Comparison of ENCODE assay signal across 30 cellular contexts in genomic region chr4:156956947-156957346, GRCh38. TPM values are rescaled to one million over a fixed set of nuclear protein-coding genes. Genes with fewer than 3 reads are reported as not detected.
DNase-seq lines count a peak whose midpoint lies in the region; ATAC-seq, FAIRE-seq and TF ChIP-seq lines count a peak whose summit lies in the region.
"Had no signal": no experiment of that assay in that cellular context is flagged by ENCODE, and none has a peak within 500 bp of the region (broad histone marks: within the 10 kb centered on the region; RNA-seq: fewer than 3 reads in every experiment).

No MANE protein-coding gene starts in this region.

- H3K9ac ChIP-seq in astrocyte (ENCODE audit: low read length): no peak overlapping the region

- H3K4me3 Mint-ChIP-seq in GM23338: no peak overlapping the region
- H3K4me3 Mint-ChIP-seq in astrocyte (ENCODE audit: unreplicated experiment): no peak overlapping the region
- no peak overlapping the region for H3K4me3 Mint-ChIP-seq in nephron
- H3K4me3 Mint-ChIP-seq: activated CD8-positive, alpha-beta T cell treated with anti-CD3 and anti-CD28 coated beads for 36 hours; activated naive CD8-positive, alpha-beta T cell; stimulated activated memory B cell treated with anti-CD40 and anti-IgM and Interleukin-4, amounts not matched to agents 10 μg/mL and 1 μg/mL and 100 μg/mL, for 72 hours; T-helper 1 cell treated with Interleukin-12 subunit alpha and Interleukin-12 subunit beta and Interleukin-4 antibody, amounts not matched to agents 30 μg/mL and 1 μg/mL, for 36 hours had no signal

- H3K4me2 ChIP-seq in GM23338 (no peak overlapping the region), astrocyte (ENCODE audit: low read length) (no peak overlapping the region)

- TF ChIP-seq CTCF in GM23338 (conservative IDR thresholded peaks at IDR 0.05; ENCODE audit: low read depth in 2 of 2): no peak
- TF ChIP-seq CTCF in astrocyte (IDR thresholded peaks at IDR 0.05; ENCODE audit: insufficient read depth, low read depth, low read length): no peak
- TF ChIP-seq CTCF in nephron (IDR thresholded peaks at IDR 0.05; ENCODE audit: unreplicated experiment in 3 of 3): no peak
- no peak for TF ChIP-seq CTCF in coronary artery (IDR thresholded peaks at IDR 0.05)

- H3K27me3 ChIP-seq in GM23338 (ENCODE audit: insufficient read depth) (no peaks in the 10 kb centered on the region), astrocyte (ENCODE audit: insufficient read depth, low read length) (no peaks in the 10 kb centered on the region)
- H3K27me3 ChIP-seq: BE2C, heart right ventricle had no signal

- H2AFZ ChIP-seq in GM23338 (no peak overlapping the region), astrocyte (ENCODE audit: low read depth, low read length) (no peak overlapping the region)

- no peak overlapping the region for H3K4me3 ChIP-seq in GM23338
- no peak overlapping the region for H3K4me3 ChIP-seq in astrocyte (ENCODE audit: insufficient read depth, low read depth, low read length)
- H3K4me3 ChIP-seq in coronary artery: no peak overlapping the region
- H3K4me3 ChIP-seq: HAP-1, heart right ventricle, psoas muscle, SK-N-MC had no signal

- no peaks in the 10 kb centered on the region for H3K36me3 Mint-ChIP-seq in GM23338 (ENCODE audit: low read depth)
- H3K36me3 Mint-ChIP-seq in astrocyte (ENCODE audit: low read depth, unreplicated experiment): peaks cover 7% of the 10 kb centered on the region
- peaks cover 6% of the 10 kb centered on the region for H3K36me3 Mint-ChIP-seq in nephron (ENCODE audit: low read depth)
- H3K36me3 Mint-ChIP-seq: activated naive CD8-positive, alpha-beta T cell; stimulated activated memory B cell treated with anti-CD40 and anti-IgM and Interleukin-4, amounts not matched to agents 10 μg/mL and 1 μg/mL and 100 μg/mL, for 72 hours had no signal

- H3K27ac Mint-ChIP-seq in GM23338 (0 out of 2 replicates have a peak overlapping the region, but pooled peaks have one; percentile 1), astrocyte (ENCODE audit: unreplicated experiment) (peak overlapping the region; percentile 42), nephron (peak overlapping the region; percentile 64 to 88 (median 68))
- H3K27ac Mint-ChIP-seq: activated CD8-positive, alpha-beta T cell treated with anti-CD3 and anti-CD28 coated beads for 36 hours; activated naive CD8-positive, alpha-beta T cell; stimulated activated memory B cell treated with anti-CD40 and anti-IgM and Interleukin-4, amounts not matched to agents 10 μg/mL and 1 μg/mL and 100 μg/mL, for 72 hours; T-helper 1 cell treated with Interleukin-12 subunit alpha and Interleukin-12 subunit beta and Interleukin-4 antibody, amounts not matched to agents 30 μg/mL and 1 μg/mL, for 36 hours had no signal

- FAIRE-seq in astrocyte (lab: Jason Lieb, UNC): no peak

- no peaks in the 10 kb centered on the region for H3K9me2 ChIP-seq in GM23338 (ENCODE audit: insufficient read depth)

- no peak for ATAC-seq in GM23338
- no peak for ATAC-seq in HG02852 (IDR thresholded peaks at IDR 0.05; ENCODE audit: unreplicated experiment)
- no peak for ATAC-seq in SK-N-SH treated with all-trans-retinoic acid at 6 μM for 48 hours
- ATAC-seq: activated CD8-positive, alpha-beta T cell treated with anti-CD3 and anti-CD28 coated beads for 36 hours; heart right ventricle; psoas muscle; stimulated activated memory B cell treated with anti-CD40 and anti-IgM and Interleukin-4, amounts not matched to agents 10 μg/mL and 1 μg/mL and 100 μg/mL, for 72 hours had no signal

- H3K27ac ChIP-seq in GM23338 (ENCODE audit: low read depth): no peak overlapping the region
- H3K27ac ChIP-seq in astrocyte (ENCODE audit: low read depth, low read length): no peak overlapping the region
- peak overlapping the region in 1 of 2 donors; percentile 4 for H3K27ac ChIP-seq in coronary artery
- H3K27ac ChIP-seq: heart right ventricle, psoas muscle, SK-N-MC had no signal

- H4K20me1 ChIP-seq in GM23338 (replicated peaks; ENCODE audit: insufficient read depth): no peaks in the 10 kb centered on the region
- peaks cover 44% of the 10 kb centered on the region for H4K20me1 ChIP-seq in astrocyte (ENCODE audit: insufficient read depth, low read length)

- no peaks in the 10 kb centered on the region for H3F3A ChIP-seq in GM23338 (replicated peaks; ENCODE audit: low read depth)

- H3K27me3 Mint-ChIP-seq in GM23338 (ENCODE audit: insufficient read depth, low read depth, poor library complexity) (peaks cover 3% of the 10 kb centered on the region), astrocyte (ENCODE audit: low read depth, unreplicated experiment) (no peaks in the 10 kb centered on the region), nephron (ENCODE audit: low read depth) (no peaks in the 10 kb centered on the region)
- H3K27me3 Mint-ChIP-seq: activated CD8-positive, alpha-beta T cell treated with anti-CD3 and anti-CD28 coated beads for 36 hours; activated naive CD8-positive, alpha-beta T cell; stimulated activated memory B cell treated with anti-CD40 and anti-IgM and Interleukin-4, amounts not matched to agents 10 μg/mL and 1 μg/mL and 100 μg/mL, for 72 hours had no signal

- H3K4me1 ChIP-seq in GM23338 (ENCODE audit: insufficient read depth) (peaks cover 9% of the 10 kb centered on the region; the same call in 1 of the 2 replicates), astrocyte (ENCODE audit: insufficient read depth, low read length) (peaks cover 34% of the 10 kb centered on the region)
- H3K4me1 ChIP-seq: BE2C had no signal

- peaks cover 13% of the 10 kb centered on the region; the same call in 2 of the 3 replicates for H3K4me1 Mint-ChIP-seq in GM23338
- H3K4me1 Mint-ChIP-seq in astrocyte (ENCODE audit: low read depth, unreplicated experiment): peaks cover 81% of the 10 kb centered on the region
- H3K4me1 Mint-ChIP-seq in nephron: peaks cover 80% of the 10 kb centered on the region
- H3K4me1 Mint-ChIP-seq: stimulated activated memory B cell treated with anti-CD40 and anti-IgM and Interleukin-4, amounts not matched to agents 10 μg/mL and 1 μg/mL and 100 μg/mL, for 72 hours had no signal

- H3K9me3 Mint-ChIP-seq in GM23338 (no peaks in the 10 kb centered on the region), astrocyte (ENCODE audit: unreplicated experiment) (no peaks in the 10 kb centered on the region), nephron (peaks cover 4% of the 10 kb centered on the region)
- H3K9me3 Mint-ChIP-seq: activated CD8-positive, alpha-beta T cell treated with anti-CD3 and anti-CD28 coated beads for 36 hours; T-helper 1 cell treated with Interleukin-12 subunit alpha and Interleukin-12 subunit beta and Interleukin-4 antibody, amounts not matched to agents 30 μg/mL and 1 μg/mL, for 36 hours had no signal

- H3K79me2 ChIP-seq in GM23338 (replicated peaks; ENCODE audit: insufficient read depth): no peaks in the 10 kb centered on the region
- H3K79me2 ChIP-seq in astrocyte (ENCODE audit: insufficient read depth, low read length): peaks cover 100% of the 10 kb centered on the region

- no peaks in the 10 kb centered on the region for H3K9me3 ChIP-seq in astrocyte (ENCODE audit: insufficient read depth, low read depth, low read length)
- H3K9me3 ChIP-seq: BE2C, HAP-1, heart right ventricle, psoas muscle had no signal

- H3K36me3 ChIP-seq in GM23338 (ENCODE audit: insufficient read depth): no peaks in the 10 kb centered on the region
- H3K36me3 ChIP-seq in astrocyte (ENCODE audit: insufficient read depth, low read length): peaks cover 5% of the 10 kb centered on the region
- H3K36me3 ChIP-seq: BE2C, HAP-1, heart right ventricle had no signal

- no peak for DNase-seq in GM23338 (ENCODE audit: low spot score)
- peak; percentile 82 for DNase-seq in MV-4-11 (lab: John Stamatoyannopoulos, UW)
- DNase-seq in astrocyte (ENCODE audit: low read depth): no peak
- DNase-seq in NCI-H1930 (lab: John Stamatoyannopoulos, UW): no peak
- no peak for DNase-seq in coronary artery (ENCODE audit: low spot score)
- DNase-seq: ACHN; activated CD4-positive, alpha-beta T cell treated with anti-CD3 and anti-CD28 coated beads for 1 hour; activated CD8-positive, alpha-beta T cell treated with anti-CD3 and anti-CD28 coated beads for 36 hours; anterior cingulate cortex; BE2C; DMS79; effector CD4-positive, alpha-beta T cell; GDM1; heart right ventricle; Kasumi-1; mammary epithelial cell; NCI-H1092; NCI-H187; NCI-H2171 treated with DMSO at 0.1 percent for 48 hours; NCI-H524 treated with DMSO at 0.1 percent for 48 hours; psoas muscle; stimulated activated CD4-positive, alpha-beta T cell treated with anti-CD3 and anti-CD28 coated beads, Interleukin-4, amount 100 ng/mL, for 4 hours had no signal

TF ChIP-seq in GM23338, 12 proteins besides CTCF, POLR2A, EP300 and RAD21 (continues in another document):
- TF ChIP-seq POLR2AphosphoS5 (IDR thresholded peaks at IDR 0.05; ENCODE audit: low read depth) (no peak), ZNF331 (CRISPR knock-in tag; IDR thresholded peaks at IDR 0.05; ENCODE audit: low read depth) (no peak), ZNF114 (CRISPR knock-in tag; IDR thresholded peaks at IDR 0.05) (no peak), STAT1 (IDR thresholded peaks at IDR 0.05; ENCODE audit: unreplicated experiment) (no peak), EZH2 (IDR thresholded peaks at IDR 0.05; ENCODE audit: low read depth, unreplicated experiment) (no peak)

TF ChIP-seq in SK-N-SH treated with all-trans-retinoic acid at 6 μM for 48 hours, 23 proteins besides CTCF, POLR2A, EP300 and RAD21:
- TF ChIP-seq ISL1 (CRISPR knock-in tag; IDR thresholded peaks at IDR 0.05) (no peak), ZNF565 (CRISPR knock-in tag; conservative IDR thresholded peaks at IDR 0.05; ENCODE audit: low read depth) (no peak)
TF ChIP-seq in SK-N-SH treated with all-trans-retinoic acid at 6 μM for 48 hours: peak in this region for 0.

RNA-seq across cellular contexts. Expression of gene PDGFC, which starts 14.7 kb away (rescaled TPM):
- 3.4 and 3.6 TPM in 2 replicates for total RNA-seq in GM23338 (2014; rRNA removed; shearing (Covaris generic))
- 1.3 and 1.8 TPM in 2 replicates for polyA plus RNA-seq in GM23338 (2016; fragmentation: Nextera tagmentation; extraction: Ambion mirVana)
- total RNA-seq in astrocyte: 167 and 188 TPM in 2 replicates
- total RNA-seq: activated CD8-positive, alpha-beta T cell treated with anti-CD3 and anti-CD28 coated beads for 36 hours had no signal

Comparison
In these comparisons a context has a peak if more than half of its experiments do, and no peak if none do; other contexts are left out.
1. H3K27ac Mint-ChIP-seq: peak in every context shown above with its lines; median percentile 68 in nephron; 42 in astrocyte; 1 in GM23338.
2. RNA of gene PDGFC, which starts 14.7 kb away (total RNA-seq): 167 to 188 TPM in astrocyte; 3.4 to 3.6 TPM in GM23338; every median in the first group is over 10 times any median in the second.